ENCODE assay signal across 1 cellular context in genomic region chr2:75560022-75560767, GRCh38.
TF ChIP-seq lines count a peak whose summit lies in the region.

No MANE protein-coding gene starts in this region.

TF ChIP-seq in HCT116, 20 proteins besides CTCF, POLR2A, EP300 and RAD21 (continued from another document):
- TF ChIP-seq REST (IDR thresholded peaks at IDR 0.05; ENCODE audit: low read depth) (no peak), CBX3 (IDR thresholded peaks at IDR 0.05; ENCODE audit: low read depth) (no peak), YY1 (IDR thresholded peaks at IDR 0.05; ENCODE audit: extremely low read depth, insufficient replicate concordance, low read depth, low read length) (no peak), EZH2 (IDR thresholded peaks at IDR 0.05) (no peak), ATF3 (IDR thresholded peaks at IDR 0.05) (no peak), EGR1 (IDR thresholded peaks at IDR 0.05; ENCODE audit: low read depth) (no peak), TCF7L2 (IDR thresholded peaks at IDR 0.05; ENCODE audit: borderline replicate concordance, extremely low read depth, insufficient read depth, insufficient read length) (no peak), EZH2phosphoT487 (IDR thresholded peaks at IDR 0.05; ENCODE audit: borderline replicate concordance) (no peak), ELF1 (IDR thresholded peaks at IDR 0.05; ENCODE audit: borderline replicate concordance, low read depth) (no peak), SRF (IDR thresholded peaks at IDR 0.05; ENCODE audit: low read depth) (no peak), JUND (IDR thresholded peaks at IDR 0.05) (no peak), SP1 (IDR thresholded peaks at IDR 0.05; ENCODE audit: low read depth) (no peak), FOSL1 (IDR thresholded peaks at IDR 0.05; ENCODE audit: low read depth) (no peak), ZBTB33 (IDR thresholded peaks at IDR 0.05; ENCODE audit: extremely low read depth, insufficient replicate concordance, low read length) (no peak), SIN3A (IDR thresholded peaks at IDR 0.05; ENCODE audit: low read depth) (no peak)
